Comparison of ENCODE assay signal across 8 cellular contexts in the genomic region with DNA sequence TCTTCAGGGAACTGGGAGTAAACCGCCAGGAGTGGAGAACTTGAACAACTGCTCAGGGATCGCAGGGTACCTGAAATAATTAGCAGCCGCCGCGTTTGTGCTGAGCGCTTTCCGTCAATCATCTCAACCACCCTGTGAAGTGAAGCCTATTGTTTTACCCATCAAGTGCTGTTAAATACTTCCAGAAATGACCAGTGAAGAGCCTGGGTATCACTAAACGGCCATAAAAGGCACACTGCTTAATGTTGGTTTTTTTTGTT. TPM values are rescaled to one million over a fixed set of nuclear protein-coding genes. Genes with fewer than 3 reads are reported as not detected.
A peak's percentile ranks its signal among the peaks of the same experiment; 100 is the strongest.
DNase-seq lines count a peak whose midpoint lies in the region; ATAC-seq and TF ChIP-seq lines count a peak whose summit lies in the region.

No MANE protein-coding gene starts in this region.

- H3K4me1 Mint-ChIP-seq in progenitor cell of endocrine pancreas (ENCODE audit: low read depth): peaks cover 23% of the 10 kb centered on the region

- DNase-seq in cardiac muscle cell (ENCODE audit: low read depth in 1 of 2, low spot score in 1 of 2) (no peak), cardiac septum (ENCODE audit: low spot score) (no peak), Peyer's patch (no peak), esophagus squamous epithelium (lab: John Stamatoyannopoulos, UW) (no peak), progenitor cell of endocrine pancreas (ENCODE audit: low spot score, unreplicated experiment) (no peak), NCI-H524 (lab: John Stamatoyannopoulos, UW) (no peak), putamen (ENCODE audit: low spot score) (no peak)

- peak overlapping the region; percentile 98 for H3K27ac Mint-ChIP-seq in progenitor cell of endocrine pancreas

- H3K4me1 ChIP-seq in cardiac muscle cell (ENCODE audit: low read depth) (peaks cover 20% of the 10 kb centered on the region), Peyer's patch (peaks cover 0 to 37% (median 3%) of the 10 kb centered on the region in 4 donors), esophagus squamous epithelium (peaks cover 9 to 66% (median 33%) of the 10 kb centered on the region in 3 donors)

- no peaks in the 10 kb centered on the region for H3K9me3 Mint-ChIP-seq in progenitor cell of endocrine pancreas (ENCODE audit: low read depth)

- intact Hi-C loops in cardiac septum (cut with DNase I) (loop anchor here (2.0 to 5.0 kb wide), 4 partner anchors 34 to 478 kb away; partner anchors contain the start of genes C11orf91 and HIPK3), esophagus squamous epithelium (cut with DNase I) (no loop called here)

- peak overlapping the region; percentile 90 for H3K4me3 Mint-ChIP-seq in progenitor cell of endocrine pancreas (ENCODE audit: low read depth)

- 5 to 10% methylated on average over 8 of the region's 8 CpGs for WGBS in esophagus squamous epithelium, 2 donors

- H3K27me3 ChIP-seq in cardiac muscle cell: no peaks in the 10 kb centered on the region
- no peaks in the 10 kb centered on the region for H3K27me3 ChIP-seq in Peyer's patch
- H3K27me3 ChIP-seq in esophagus squamous epithelium: no peaks in the 10 kb centered on the region

- H3K9me3 ChIP-seq in cardiac muscle cell (ENCODE audit: low read depth) (no peaks in the 10 kb centered on the region), Peyer's patch (no peaks in the 10 kb centered on the region), esophagus squamous epithelium (no peaks in the 10 kb centered on the region)

- H3K27me3 Mint-ChIP-seq in progenitor cell of endocrine pancreas: peaks cover 5% of the 10 kb centered on the region

- H3K4me3 ChIP-seq in cardiac muscle cell (peak overlapping the region; percentile 80), Peyer's patch (peak overlapping the region; percentile 61 to 90 (median 75)), esophagus squamous epithelium (peak overlapping the region; percentile 81 to 92 (median 86))

- H3K36me3 Mint-ChIP-seq in progenitor cell of endocrine pancreas (ENCODE audit: insufficient read depth): peaks cover 11% of the 10 kb centered on the region

- TF ChIP-seq POLR2A in Peyer's patch (IDR thresholded peaks at IDR 0.05) (no peak), esophagus squamous epithelium (IDR thresholded peaks at IDR 0.05) (no peak)

- no peak for TF ChIP-seq CTCF in cardiac muscle cell (IDR thresholded peaks at IDR 0.05; ENCODE audit: low read depth, low read length)
- TF ChIP-seq CTCF in Peyer's patch (IDR thresholded peaks at IDR 0.05): no peak
- no peak for TF ChIP-seq CTCF in esophagus squamous epithelium (IDR thresholded peaks at IDR 0.05)
- TF ChIP-seq CTCF in progenitor cell of endocrine pancreas (IDR thresholded peaks at IDR 0.05; ENCODE audit: unreplicated experiment): no peak

- no peak for ATAC-seq in HG02973 (IDR thresholded peaks at IDR 0.05; ENCODE audit: unreplicated experiment)

- H3K36me3 ChIP-seq in cardiac muscle cell: no peaks in the 10 kb centered on the region
- no peaks in the 10 kb centered on the region for H3K36me3 ChIP-seq in Peyer's patch
- H3K36me3 ChIP-seq in esophagus squamous epithelium: peaks cover 0 to 33% (median 0%) of the 10 kb centered on the region in 3 donors

- H3K27ac ChIP-seq in cardiac muscle cell: no peak overlapping the region
- H3K27ac ChIP-seq in Peyer's patch: peak overlapping the region; percentile 80 to 88 (median 82)
- peak overlapping the region; percentile 94 to 96 (median 94) for H3K27ac ChIP-seq in esophagus squamous epithelium

RNA-seq across cellular contexts. Expression of gene CD59, which starts 1.1 kb away (rescaled TPM):
- total RNA-seq in cardiac muscle cell (60.6 and 61.1 TPM in 2 replicates), cardiac septum (932 TPM), Peyer's patch (10 to 100 TPM; 48.7 to 85.1 (median 56.1) TPM), esophagus squamous epithelium (100 to 1,000 TPM; 191 to 525 (median 339) TPM), progenitor cell of endocrine pancreas (214 and 218 TPM in 2 replicates)
- polyA plus RNA-seq in cardiac muscle cell: 97.1 and 108 TPM in 2 replicates

RNA-seq across cellular contexts. Expression of gene C11orf91, which starts 34.5 kb away (rescaled TPM):
- total RNA-seq in cardiac muscle cell: not detected in 2 replicates
- polyA plus RNA-seq in cardiac muscle cell: 0.23 TPM in 1 of 2 replicates, not detected in the other
- 1.4 TPM for total RNA-seq in cardiac septum
- total RNA-seq in Peyer's patch: not detected
- total RNA-seq in esophagus squamous epithelium: not detected
- 0.69 and 1.1 TPM in 2 replicates for total RNA-seq in progenitor cell of endocrine pancreas

RNA-seq across cellular contexts. Expression of gene FBXO3, which starts 39.2 kb away (rescaled TPM):
- total RNA-seq in cardiac muscle cell (36.1 and 38.2 TPM in 2 replicates), cardiac septum (46.1 TPM), Peyer's patch (10 to 100 TPM; 25.6 to 42.9 (median 27.8) TPM), esophagus squamous epithelium (10 to 100 TPM; 27.3 to 43.9 (median 34.4) TPM), progenitor cell of endocrine pancreas (31.9 and 37.2 TPM in 2 replicates)
- 31.1 and 34.4 TPM in 2 replicates for polyA plus RNA-seq in cardiac muscle cell
